ENCODE assay signal across 13 cellular contexts in genomic region chr11:75498556-75499255, GRCh38. TPM values are rescaled to one million over a fixed set of nuclear protein-coding genes. Genes with fewer than 3 reads are reported as not detected.
DNase-seq lines count a peak whose midpoint lies in the region; ATAC-seq and TF ChIP-seq lines count a peak whose summit lies in the region.
"Had no signal": no experiment of that assay in that cellular context is flagged by ENCODE, and none has a peak within 500 bp of the region (broad histone marks: within the 10 kb centered on the region; RNA-seq: fewer than 3 reads in every experiment).

No MANE protein-coding gene starts in this region.

- peaks cover 0 to 23% (median 18%) of the 10 kb centered on the region in 4 donors for H3K4me1 Mint-ChIP-seq in CD4-positive, CD25-positive, alpha-beta regulatory T cell
- H3K4me1 Mint-ChIP-seq in activated T-helper 1 cell treated with anti-CD3 and anti-CD28 coated beads, Interleukin-12 subunit alpha, Interleukin-12 subunit beta, Interleukin-2, Interleukin-4 antibody, amounts not matched to agents 30 ng/mL and 10 ng/mL and 1 ng/mL, durations not matched to agents 14 hours and 24 hours and 36 hours (ENCODE audit: low read depth), result peaks cover 23% of the 10 kb centered on the region

- 61 to 75% (median 63%) methylated on average over 4 of the region's 4 CpGs for WGBS in psoas muscle, 3 donors

- H3K27me3 Mint-ChIP-seq in CD4-positive, CD25-positive, alpha-beta regulatory T cell, result no peaks in the 10 kb centered on the region
- peaks cover 2% of the 10 kb centered on the region for H3K27me3 Mint-ChIP-seq in activated T-helper 1 cell treated with anti-CD3 and anti-CD28 coated beads, Interleukin-12 subunit alpha, Interleukin-12 subunit beta, Interleukin-2, Interleukin-4 antibody, amounts not matched to agents 30 ng/mL and 10 ng/mL and 1 ng/mL, durations not matched to agents 14 hours and 24 hours and 36 hours (ENCODE audit: insufficient read depth)
- H3K27me3 Mint-ChIP-seq: activated naive CD8-positive, alpha-beta T cell had no signal

- no peak for ATAC-seq in CD4-positive, CD25-positive, alpha-beta regulatory T cell (ENCODE audit: low read depth in 2 of 2)
- peak in 3 of 4 donors; percentile 19 to 44 (median 31) for ATAC-seq in psoas muscle
- ATAC-seq in GM18909 (IDR thresholded peaks at IDR 0.05; ENCODE audit: poor library complexity, unreplicated experiment), result no peak

- no peak for TF ChIP-seq CTCF in psoas muscle (IDR thresholded peaks at IDR 0.05)

- H3K4me1 ChIP-seq in CD4-positive, CD25-positive, alpha-beta regulatory T cell (ENCODE audit: control insufficient read depth, insufficient read depth, low read length, poor library complexity, severe bottlenecking), result no peaks in the 10 kb centered on the region
- H3K4me1 ChIP-seq in duodenal mucosa (ENCODE audit: control insufficient read depth in 1 of 2, insufficient read depth in 2 of 2, low read length in 2 of 2) (peaks cover 0 to 13% of the 10 kb centered on the region in 2 donors), psoas muscle (peaks cover 10% of the 10 kb centered on the region)

- peaks cover 7% of the 10 kb centered on the region for H3K36me3 Mint-ChIP-seq in CD4-positive, CD25-positive, alpha-beta regulatory T cell
- no peaks in the 10 kb centered on the region for H3K36me3 Mint-ChIP-seq in activated T-helper 1 cell treated with anti-CD3 and anti-CD28 coated beads, Interleukin-12 subunit alpha, Interleukin-12 subunit beta, Interleukin-2, Interleukin-4 antibody, amounts not matched to agents 30 ng/mL and 10 ng/mL and 1 ng/mL, durations not matched to agents 14 hours and 24 hours and 36 hours (ENCODE audit: low read depth)
- H3K36me3 Mint-ChIP-seq: activated naive CD8-positive, alpha-beta T cell had no signal

- no peaks in the 10 kb centered on the region for H3K9me3 Mint-ChIP-seq in CD4-positive, CD25-positive, alpha-beta regulatory T cell
- no peaks in the 10 kb centered on the region for H3K9me3 Mint-ChIP-seq in activated T-helper 1 cell treated with anti-CD3 and anti-CD28 coated beads, Interleukin-12 subunit alpha, Interleukin-12 subunit beta, Interleukin-2, Interleukin-4 antibody, amounts not matched to agents 30 ng/mL and 10 ng/mL and 1 ng/mL, durations not matched to agents 14 hours and 24 hours and 36 hours

- no peak overlapping the region for H3K4me3 ChIP-seq in CD4-positive, CD25-positive, alpha-beta regulatory T cell (ENCODE audit: low read depth, low read length)
- no peak overlapping the region for H3K4me3 ChIP-seq in MG63
- H3K4me3 ChIP-seq in duodenal mucosa (ENCODE audit: low read depth in 1 of 2, low read length in 2 of 2), result no peak overlapping the region
- H3K4me3 ChIP-seq in psoas muscle, result no peak overlapping the region

- H3K27ac ChIP-seq in CD4-positive, CD25-positive, alpha-beta regulatory T cell (ENCODE audit: insufficient read depth, low read length, poor library complexity, severe bottlenecking), result no peak overlapping the region
- H3K27ac ChIP-seq in duodenal mucosa (ENCODE audit: low read depth, low read length) (peak overlapping the region; percentile 20), psoas muscle (peak overlapping the region; percentile 3)

- H3K4me3 Mint-ChIP-seq in CD4-positive, CD25-positive, alpha-beta regulatory T cell, result no peak overlapping the region
- H3K4me3 Mint-ChIP-seq in activated T-helper 1 cell treated with anti-CD3 and anti-CD28 coated beads, Interleukin-12 subunit alpha, Interleukin-12 subunit beta, Interleukin-2, Interleukin-4 antibody, amounts not matched to agents 30 ng/mL and 10 ng/mL and 1 ng/mL, durations not matched to agents 14 hours and 24 hours and 36 hours, result no peak overlapping the region
- H3K4me3 Mint-ChIP-seq: activated naive CD8-positive, alpha-beta T cell had no signal

- intact Hi-C loops in psoas muscle (cut with DNase I), result no loop called here
- intact Hi-C loops in activated T-helper 1 cell treated with anti-CD3 and anti-CD28 coated beads, Interleukin-12 subunit alpha, Interleukin-12 subunit beta, Interleukin-2, Interleukin-4 antibody, amounts not matched to agents 30 ng/mL and 10 ng/mL and 1 ng/mL, durations not matched to agents 14 hours and 24 hours and 36 hours (cut with micrococcal nuclease), result no loop called here

- no peaks in the 10 kb centered on the region for H3K9me3 ChIP-seq in CD4-positive, CD25-positive, alpha-beta regulatory T cell (ENCODE audit: control insufficient read depth in 2 of 2, low read length in 2 of 2)
- H3K9me3 ChIP-seq in MG63, result no peaks in the 10 kb centered on the region
- no peaks in the 10 kb centered on the region for H3K9me3 ChIP-seq in duodenal mucosa (ENCODE audit: control insufficient read depth in 1 of 2, low read length in 2 of 2)
- H3K9me3 ChIP-seq in psoas muscle, result no peaks in the 10 kb centered on the region

- no peak for DNase-seq in CD4-positive, CD25-positive, alpha-beta regulatory T cell
- peak; percentile 31 for DNase-seq in MG63
- peak in 1 of 2 donors; percentile 46 for DNase-seq in psoas muscle
- no peak for DNase-seq in activated T-helper 1 cell treated with anti-CD3 and anti-CD28 coated beads, Interleukin-12 subunit alpha, Interleukin-12 subunit beta, Interleukin-2, Interleukin-4 antibody, amounts not matched to agents 30 ng/mL and 10 ng/mL and 1 ng/mL, durations not matched to agents 14 hours and 24 hours and 36 hours (ENCODE audit: low spot score)
- no peak for DNase-seq in cerebellar cortex (ENCODE audit: low spot score)
- DNase-seq in DMS153 (lab: John Stamatoyannopoulos, UW), result no peak
- DNase-seq: activated CD4-positive, CD25-positive, alpha-beta regulatory T cell; AML-193; DND-41; NCI-H1417 treated with DMSO at 0.1 percent for 48 hours had no signal

- H3K36me3 ChIP-seq in CD4-positive, CD25-positive, alpha-beta regulatory T cell (ENCODE audit: control insufficient read depth, insufficient read depth, low read length), result no peaks in the 10 kb centered on the region
- H3K36me3 ChIP-seq in MG63 (no peaks in the 10 kb centered on the region), duodenal mucosa (ENCODE audit: control insufficient read depth in 1 of 2, insufficient read depth in 2 of 2, low read length in 2 of 2) (no peaks in the 10 kb centered on the region), psoas muscle (ENCODE audit: insufficient read depth in 1 of 2, low read depth in 1 of 2) (no peaks in the 10 kb centered on the region)

- no peak overlapping the region for H3K9ac ChIP-seq in duodenal mucosa (ENCODE audit: low read depth in 1 of 2, low read length in 2 of 2)

- H3K27ac Mint-ChIP-seq in CD4-positive, CD25-positive, alpha-beta regulatory T cell, result peak overlapping the region in 2 of 3 donors; percentile 13 to 17
- no peak overlapping the region for H3K27ac Mint-ChIP-seq in activated T-helper 1 cell treated with anti-CD3 and anti-CD28 coated beads, Interleukin-12 subunit alpha, Interleukin-12 subunit beta, Interleukin-2, Interleukin-4 antibody, amounts not matched to agents 30 ng/mL and 10 ng/mL and 1 ng/mL, durations not matched to agents 14 hours and 24 hours and 36 hours
- H3K27ac Mint-ChIP-seq: activated naive CD8-positive, alpha-beta T cell had no signal

- no peaks in the 10 kb centered on the region for H3K27me3 ChIP-seq in CD4-positive, CD25-positive, alpha-beta regulatory T cell (ENCODE audit: control insufficient read depth, insufficient read depth, low read length)
- no peaks in the 10 kb centered on the region for H3K27me3 ChIP-seq in MG63
- H3K27me3 ChIP-seq in duodenal mucosa (ENCODE audit: control insufficient read depth in 1 of 2, insufficient read depth in 2 of 2, low read length in 2 of 2), result no peaks in the 10 kb centered on the region
- no peaks in the 10 kb centered on the region for H3K27me3 ChIP-seq in psoas muscle (ENCODE audit: insufficient read depth in 3 of 3, low read length in 2 of 3)

RNA-seq across cellular contexts. Expression of gene GDPD5, which starts 27.0 kb away (rescaled TPM):
- total RNA-seq in CD4-positive, CD25-positive, alpha-beta regulatory T cell, result 170 TPM
- 10 to 100 TPM in 3 of 4 donors, 1 to 10 TPM in 1; 8.0 to 23.4 (median 15.9) TPM for polyA plus RNA-seq in CD4-positive, CD25-positive, alpha-beta regulatory T cell
- 15.2 and 16.2 TPM in 2 replicates for total RNA-seq in MG63 (2014; rRNA removed; shearing (Covaris generic); ENCODE audit: low replicate concordance)
- 10 to 100 TPM; 10.3 to 16.5 (median 12.7) TPM for total RNA-seq in psoas muscle
- 10 to 100 TPM in 1 of 3 donors, 1 to 10 TPM in 2; 2.7 to 13.1 (median 6.4) TPM for polyA plus RNA-seq in psoas muscle
- 9.7 and 13.5 TPM in 2 replicates for total RNA-seq in activated T-helper 1 cell treated with anti-CD3 and anti-CD28 coated beads, Interleukin-12 subunit alpha, Interleukin-12 subunit beta, Interleukin-2, Interleukin-4 antibody, amounts not matched to agents 30 ng/mL and 10 ng/mL and 1 ng/mL, durations not matched to agents 14 hours and 24 hours and 36 hours

Comparison
In these comparisons a context has a peak if more than half of its experiments do, and no peak if none do; other contexts are left out.
1. ATAC-seq: peak in psoas muscle (3 of 4); none in CD4-positive, CD25-positive, alpha-beta regulatory T cell (0 of 2) and GM18909 (single experiment).